8 cellular contexts compared by ENCODE assay signal in the genomic region with DNA sequence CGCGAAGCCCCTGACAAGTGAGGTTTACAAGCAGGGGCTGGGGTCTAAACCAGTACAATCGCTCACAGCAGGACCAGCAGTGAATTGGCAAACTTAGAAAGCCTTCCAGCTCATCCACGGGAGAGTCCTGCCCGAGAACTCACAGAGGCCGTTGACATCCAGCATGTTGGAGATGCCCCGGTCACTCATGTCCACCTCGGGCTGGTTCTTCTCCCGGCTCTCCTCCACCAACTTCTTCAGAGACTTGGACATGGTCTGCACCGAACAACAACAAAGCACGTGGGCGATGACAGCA.
DNase-seq lines count a peak whose midpoint lies in the region; ATAC-seq and TF ChIP-seq lines count a peak whose summit lies in the region.

No MANE protein-coding gene starts in this region.

- H3K27ac Mint-ChIP-seq in T-helper 2 cell treated with Interferon-gamma antibody and Interleukin-4, amounts not matched to agents 5 μg/mL and 100 μg/mL, for 36 hours: peak overlapping the region; percentile 89

- DNase-seq in GM12864 (ENCODE audit: low read depth) (no peak), foreskin melanocyte (peak; percentile 49), retinal pigment epithelial cell (ENCODE audit: low read depth) (no peak), T-helper 9 cell (no peak)
- no peak for DNase-seq in T-helper 2 cell treated with Interferon-gamma antibody and Interleukin-4, amounts not matched to agents 5 μg/mL and 100 μg/mL, for 36 hours (ENCODE audit: low spot score)
- DNase-seq in activated CD8-positive, alpha-beta memory T cell treated with anti-CD3 and anti-CD28 coated beads for 24 hours: no peak

- peaks cover 32% of the 10 kb centered on the region for H3K4me1 Mint-ChIP-seq in T-helper 2 cell treated with Interferon-gamma antibody and Interleukin-4, amounts not matched to agents 5 μg/mL and 100 μg/mL, for 36 hours (ENCODE audit: low read depth)

- H3K4me3 Mint-ChIP-seq in T-helper 2 cell treated with Interferon-gamma antibody and Interleukin-4, amounts not matched to agents 5 μg/mL and 100 μg/mL, for 36 hours: peak overlapping the region; percentile 95

- ATAC-seq in HG03378 (IDR thresholded peaks at IDR 0.05; ENCODE audit: unreplicated experiment) (no peak), GM18520 (IDR thresholded peaks at IDR 0.05; ENCODE audit: unreplicated experiment) (no peak)

- H3K36me3 Mint-ChIP-seq in T-helper 2 cell treated with Interferon-gamma antibody and Interleukin-4, amounts not matched to agents 5 μg/mL and 100 μg/mL, for 36 hours (ENCODE audit: low read depth): peaks cover 19% of the 10 kb centered on the region

- peak overlapping the region; percentile 60 for H3K4me3 ChIP-seq in GM12864 (ENCODE audit: low read depth, low read length)
- H3K4me3 ChIP-seq in retinal pigment epithelial cell (ENCODE audit: low read length): peak overlapping the region; percentile 83

- peaks cover 9% of the 10 kb centered on the region for H3K9me3 Mint-ChIP-seq in T-helper 2 cell treated with Interferon-gamma antibody and Interleukin-4, amounts not matched to agents 5 μg/mL and 100 μg/mL, for 36 hours

- TF ChIP-seq CTCF in GM12864 (IDR thresholded peaks at IDR 0.05; ENCODE audit: low read depth, low read length, missing control alignments) (no peak), retinal pigment epithelial cell (conservative IDR thresholded peaks at IDR 0.05; ENCODE audit: low read depth, low read length) (no peak)

- peaks cover 11% of the 10 kb centered on the region for H3K27me3 Mint-ChIP-seq in T-helper 2 cell treated with Interferon-gamma antibody and Interleukin-4, amounts not matched to agents 5 μg/mL and 100 μg/mL, for 36 hours (ENCODE audit: low read depth)
